8 cellular contexts compared by ENCODE assay signal in genomic region chr16:11076259-11077018, GRCh38.
A peak's percentile ranks its signal among the peaks of the same experiment; 100 is the strongest.
DNase-seq lines count a peak whose midpoint lies in the region; ATAC-seq and TF ChIP-seq lines count a peak whose summit lies in the region.

No MANE protein-coding gene starts in this region.

- no peaks in the 10 kb centered on the region for H3K27me3 Mint-ChIP-seq in activated CD4-positive, alpha-beta T cell treated with anti-CD3 and anti-CD28 coated beads, Interleukin-2, amount 10 ng/mL, durations not matched to agents 7 days and 5 days
- H3K27me3 Mint-ChIP-seq in progenitor cell of endocrine pancreas = no peaks in the 10 kb centered on the region

- H2BK120ac ChIP-seq in trophoblast cell (ENCODE audit: insufficient read depth, low read length, poor library complexity) = peak overlapping the region; percentile 31

- peaks cover 5% of the 10 kb centered on the region for H3K79me2 ChIP-seq in trophoblast cell (ENCODE audit: control insufficient read depth, insufficient read depth, low read length, poor library complexity)

- no peak overlapping the region for H4K8ac ChIP-seq in trophoblast cell (ENCODE audit: low read depth, low read length)

- H3K9me3 Mint-ChIP-seq in activated CD4-positive, alpha-beta T cell treated with anti-CD3 and anti-CD28 coated beads, Interleukin-2, amount 10 ng/mL, durations not matched to agents 7 days and 5 days = no peaks in the 10 kb centered on the region
- no peaks in the 10 kb centered on the region for H3K9me3 Mint-ChIP-seq in progenitor cell of endocrine pancreas (ENCODE audit: low read depth)

- H3K18ac ChIP-seq in trophoblast cell (ENCODE audit: low read length) = no peak overlapping the region

- H3K4me1 ChIP-seq in trophoblast cell (ENCODE audit: control insufficient read depth in 1 of 2, insufficient read depth in 2 of 2, low read length in 2 of 2) = peaks cover 43 to 47% of the 10 kb centered on the region in 2 experiments

- CTCF ChIA-PET in activated CD4-positive, alpha-beta T cell treated with anti-CD3 and anti-CD28 coated beads, Interleukin-2, amount 10 ng/mL, durations not matched to agents 7 days and 5 days (lab: Charles Lee) = interaction anchor here (1.0 to 1.8 kb wide), 8 partner anchors 12 to 112 kb away, joined by 3 to 5 read pairs (median 4); no protein-coding TSS in a partner anchor

- POLR2A ChIA-PET in activated CD4-positive, alpha-beta T cell treated with anti-CD3 and anti-CD28 coated beads, Interleukin-2, amount 10 ng/mL, durations not matched to agents 7 days and 5 days (lab: Charles Lee) = no interaction called here

- H3K4ac ChIP-seq in trophoblast cell (ENCODE audit: low read depth, low read length) = no peak overlapping the region

- H3K36me3 Mint-ChIP-seq in activated CD4-positive, alpha-beta T cell treated with anti-CD3 and anti-CD28 coated beads, Interleukin-2, amount 10 ng/mL, durations not matched to agents 7 days and 5 days (ENCODE audit: low read depth) = peaks cover 57% of the 10 kb centered on the region
- H3K36me3 Mint-ChIP-seq in progenitor cell of endocrine pancreas (ENCODE audit: insufficient read depth) = peaks cover 9% of the 10 kb centered on the region

- no peak overlapping the region for H3K9ac ChIP-seq in trophoblast cell (ENCODE audit: low read length)

- peak overlapping the region; percentile 13 for H2BK5ac ChIP-seq in trophoblast cell (ENCODE audit: low read depth, low read length, poor library complexity)

- H3K27ac Mint-ChIP-seq in activated CD4-positive, alpha-beta T cell treated with anti-CD3 and anti-CD28 coated beads, Interleukin-2, amount 10 ng/mL, durations not matched to agents 7 days and 5 days = peak overlapping the region; percentile 82
- no peak overlapping the region for H3K27ac Mint-ChIP-seq in progenitor cell of endocrine pancreas

- peaks cover 93% of the 10 kb centered on the region for H3K4me1 Mint-ChIP-seq in activated CD4-positive, alpha-beta T cell treated with anti-CD3 and anti-CD28 coated beads, Interleukin-2, amount 10 ng/mL, durations not matched to agents 7 days and 5 days
- peaks cover 1% of the 10 kb centered on the region for H3K4me1 Mint-ChIP-seq in progenitor cell of endocrine pancreas (ENCODE audit: low read depth)

- peaks cover 0 to 5% of the 10 kb centered on the region in 2 experiments for H3K36me3 ChIP-seq in trophoblast cell (ENCODE audit: control insufficient read depth in 1 of 2, insufficient read depth in 2 of 2, low read length in 2 of 2)

- peak overlapping the region; percentile 45 for H4K91ac ChIP-seq in trophoblast cell (ENCODE audit: low read depth, low read length)

- H3K23ac ChIP-seq in trophoblast cell (ENCODE audit: low read length) = no peak overlapping the region

- no peak overlapping the region for H3K27ac ChIP-seq in trophoblast cell (ENCODE audit: low read depth, low read length)

- DNase-seq in activated CD4-positive, alpha-beta T cell treated with anti-CD3 and anti-CD28 coated beads, Interleukin-2, amount 10 ng/mL, durations not matched to agents 7 days and 5 days = peak; percentile 50
- DNase-seq in trophoblast cell (no peak), NCI-H1105 (lab: John Stamatoyannopoulos, UW) (no peak), superior temporal gyrus (ENCODE audit: extremely low spot score) (no peak), progenitor cell of endocrine pancreas (ENCODE audit: low spot score, unreplicated experiment) (no peak)

- no peaks in the 10 kb centered on the region for H3K27me3 ChIP-seq in trophoblast cell (ENCODE audit: insufficient read depth, low read length)

- no peak overlapping the region for H3K4me2 ChIP-seq in trophoblast cell (ENCODE audit: low read length)

- H3K79me1 ChIP-seq in trophoblast cell (ENCODE audit: low read length) = peaks cover 41% of the 10 kb centered on the region

- H2AFZ ChIP-seq in trophoblast cell (ENCODE audit: insufficient read depth, low read length, poor library complexity) = no peak overlapping the region

- H3K9me3 ChIP-seq in trophoblast cell (ENCODE audit: insufficient read depth, low read depth, low read length) = peaks cover 2% of the 10 kb centered on the region

- H3K14ac ChIP-seq in trophoblast cell (ENCODE audit: low read length) = peak overlapping the region; percentile 50

- no peak for TF ChIP-seq CTCF in progenitor cell of endocrine pancreas (IDR thresholded peaks at IDR 0.05; ENCODE audit: unreplicated experiment)

- peak overlapping the region; percentile 21 for H2AK5ac ChIP-seq in trophoblast cell (ENCODE audit: low read length)

- ATAC-seq in GM18870 (IDR thresholded peaks at IDR 0.05; ENCODE audit: unreplicated experiment) (peak; percentile 49), HG02884 (IDR thresholded peaks at IDR 0.05; ENCODE audit: unreplicated experiment) (peak; percentile 58), esophagus mucosa (no peak)

- H3K4me3 ChIP-seq in trophoblast cell (ENCODE audit: low read depth, low read length) = no peak overlapping the region

- H4K12ac ChIP-seq in trophoblast cell (ENCODE audit: low read depth, low read length) = no peak overlapping the region

- no peak overlapping the region for H3K4me3 Mint-ChIP-seq in activated CD4-positive, alpha-beta T cell treated with anti-CD3 and anti-CD28 coated beads, Interleukin-2, amount 10 ng/mL, durations not matched to agents 7 days and 5 days
- no peak overlapping the region for H3K4me3 Mint-ChIP-seq in progenitor cell of endocrine pancreas (ENCODE audit: low read depth)

- WGBS in trophoblast cell (ENCODE audit: extremely low coverage, insufficient coverage, insufficient read length) = no CpG with 5 or more reads among the region's 13 CpGs

- H2BK12ac ChIP-seq in trophoblast cell (ENCODE audit: low read length) = peak overlapping the region; percentile 60
